Comparison of ENCODE assay signal across 19 cellular contexts in the genomic region with DNA sequence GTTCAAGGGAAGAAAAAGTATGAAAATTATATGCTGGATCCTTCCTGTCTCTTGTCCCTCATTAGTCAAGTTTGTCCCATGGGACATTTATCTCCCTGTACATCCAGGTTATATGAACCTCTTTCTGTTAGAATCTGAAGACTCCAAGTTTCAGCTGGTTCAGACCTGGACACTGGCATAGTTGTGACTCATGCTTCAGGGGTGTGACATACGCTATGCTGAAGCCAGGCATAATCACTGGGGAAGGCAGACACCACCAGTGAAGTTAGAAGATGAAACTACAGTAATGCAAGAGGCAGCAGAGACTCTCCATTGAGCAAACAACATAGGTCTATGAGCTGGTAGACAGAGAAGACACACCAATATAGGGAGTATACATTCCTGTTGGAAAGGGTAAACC.
DNase-seq lines count a peak whose midpoint lies in the region; ATAC-seq and TF ChIP-seq lines count a peak whose summit lies in the region.
"Had no signal": no experiment of that assay in that cellular context is flagged by ENCODE, and none has a peak within 500 bp of the region (broad histone marks: within the 10 kb centered on the region; RNA-seq: fewer than 3 reads in every experiment).

No MANE protein-coding gene starts in this region.

- intact Hi-C loops in dorsolateral prefrontal cortex (cut with DNase I) = no loop called here

- peak; percentile 91 for ATAC-seq in SK-N-SH treated with all-trans-retinoic acid at 6 μM for 48 hours
- ATAC-seq in GM19463 (IDR thresholded peaks at IDR 0.05; ENCODE audit: unreplicated experiment) = no peak
- ATAC-seq: GM12878 had no signal

- peaks cover 0 to 3% (median 0%) of the 10 kb centered on the region in 45 donors for H3K27me3 ChIP-seq in dorsolateral prefrontal cortex

- no peak overlapping the region for H3K4me3 ChIP-seq in HFF-Myc (replicated peaks; ENCODE audit: low read depth, low read length)
- H3K4me3 ChIP-seq in dorsolateral prefrontal cortex = no peak overlapping the region
- H3K4me3 ChIP-seq: GM12878 had no signal

- TF ChIP-seq CTCF in HFF-Myc (IDR thresholded peaks at IDR 0.05; ENCODE audit: low read depth, low read length, missing control alignments) (no peak), dorsolateral prefrontal cortex (IDR thresholded peaks at IDR 0.05 in 54 of 56, conservative IDR thresholded peaks at IDR 0.05 in 2 of 56; ENCODE audit: low read depth in 1 of 56, partially characterized antibody in 56 of 56) (no peak)

- peak; percentile 64 for DNase-seq in AG08395 (ENCODE audit: low spot score)
- peak; percentile 9 for DNase-seq in HFF-Myc (ENCODE audit: extremely low read depth, low read depth)
- DNase-seq in glomerular visceral epithelial cell (ENCODE audit: extremely low spot score) = peak; percentile 33
- no peak for DNase-seq in NCI-H1694 treated with DMSO at 0.1 percent for 48 hours (lab: John Stamatoyannopoulos, UW)
- no peak for DNase-seq in dorsolateral prefrontal cortex
- no peak for DNase-seq in COR-L47 (lab: John Stamatoyannopoulos, UW)
- DNase-seq: activated CD4-positive, alpha-beta T cell treated with anti-CD3 and anti-CD28 coated beads for 1 hour; activated T-cell treated with anti-CD3 and anti-CD28 coated beads for 4 hours; dermis blood vessel endothelial cell; DMS79 treated with DMSO at 0.1 percent for 48 hours; NCI-H1436; NCI-H524 treated with DMSO at 0.1 percent for 48 hours; nucleus accumbens; small intestine; substantia nigra; T-helper 2 cell had no signal

- H3K27ac ChIP-seq in dorsolateral prefrontal cortex = no peak overlapping the region

TF ChIP-seq in SK-N-SH treated with all-trans-retinoic acid at 6 μM for 48 hours, 23 proteins besides CTCF, POLR2A, EP300 and RAD21:
- no peak for TF ChIP-seq PPARA (CRISPR knock-in tag; IDR thresholded peaks at IDR 0.05; ENCODE audit: borderline replicate concordance)
- no peak for TF ChIP-seq GLIS3 (CRISPR knock-in tag; IDR thresholded peaks at IDR 0.05)
- no peak for TF ChIP-seq ESRRG (CRISPR knock-in tag; IDR thresholded peaks at IDR 0.05)
- TF ChIP-seq, protein P1, sequence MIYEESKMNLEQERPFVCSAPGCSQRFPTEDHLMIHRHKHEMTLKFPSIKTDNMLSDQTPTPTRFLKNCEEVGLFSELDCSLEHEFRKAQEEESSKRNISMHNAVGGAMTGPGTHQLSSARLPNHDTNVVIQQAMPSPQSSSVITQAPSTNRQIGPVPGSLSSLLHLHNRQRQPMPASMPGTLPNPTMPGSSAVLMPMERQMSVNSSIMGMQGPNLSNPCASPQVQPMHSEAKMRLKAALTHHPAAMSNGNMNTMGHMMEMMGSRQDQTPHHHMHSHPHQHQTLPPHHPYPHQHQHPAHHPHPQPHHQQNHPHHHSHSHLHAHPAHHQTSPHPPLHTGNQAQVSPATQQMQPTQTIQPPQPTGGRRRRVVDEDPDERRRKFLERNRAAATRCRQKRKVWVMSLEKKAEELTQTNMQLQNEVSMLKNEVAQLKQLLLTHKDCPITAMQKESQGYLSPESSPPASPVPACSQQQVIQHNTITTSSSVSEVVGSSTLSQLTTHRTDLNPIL (CRISPR knock-in tag; IDR thresholded peaks at IDR 0.05; ENCODE audit: low read depth) = no peak
- no peak for TF ChIP-seq CSDC2 (CRISPR knock-in tag; IDR thresholded peaks at IDR 0.05)
- no peak for TF ChIP-seq ISL1 (CRISPR knock-in tag; IDR thresholded peaks at IDR 0.05)

Comparison
In these comparisons a context has a peak if more than half of its experiments do, and no peak if none do; other contexts are left out.
1. DNase-seq: peak in AG08395 (single experiment), HFF-Myc (single experiment) and glomerular visceral epithelial cell (single experiment); none in NCI-H1694 treated with DMSO at 0.1 percent for 48 hours (single experiment), dorsolateral prefrontal cortex (0 of 10) and COR-L47 (single experiment).